23 cellular contexts compared by ENCODE assay signal in the genomic region with DNA sequence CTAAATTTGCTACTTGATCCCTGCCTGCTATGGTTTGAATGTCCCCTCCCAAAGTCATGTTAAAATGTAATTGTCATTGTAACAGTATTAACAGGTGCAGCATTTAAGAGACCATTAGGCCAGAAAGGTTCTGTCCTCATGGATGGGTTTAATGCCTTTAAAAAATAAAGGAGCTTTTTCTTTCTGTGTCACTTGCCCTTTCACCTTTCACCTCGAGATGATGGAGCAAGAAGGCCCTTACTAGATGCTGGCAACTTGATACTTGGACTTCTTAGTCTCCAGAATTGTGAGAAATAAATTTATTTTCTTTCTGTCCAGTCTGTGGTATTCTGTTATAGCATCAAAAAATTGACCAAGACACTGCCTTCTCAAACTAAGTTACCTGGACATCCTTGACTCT.
"Had no signal": no experiment of that assay in that cellular context is flagged by ENCODE, and none has a peak within 500 bp of the region (broad histone marks: within the 10 kb centered on the region; RNA-seq: fewer than 3 reads in every experiment).

No MANE protein-coding gene starts in this region.

- H3K9me3 ChIP-seq: esophagus muscularis mucosa, left lung, lower lobe of right lung, mucosa of descending colon had no signal

- H3K27ac ChIP-seq: coronary artery, dorsolateral prefrontal cortex, esophagus muscularis mucosa, foreskin keratinocyte, gastroesophageal sphincter, heart left ventricle, hepatocyte, left lung, lower lobe of right lung had no signal

- H3K4me2 ChIP-seq: hepatocyte had no signal

- DNase-seq: dermis blood vessel endothelial cell; dorsolateral prefrontal cortex; effector CD4-positive, alpha-beta T cell; effector memory CD4-positive, alpha-beta T cell; foreskin keratinocyte; heart left ventricle; hypothalamus; left cardiac atrium; left lung; left ventricle myocardium superior; lower lobe of right lung; mesenchymal stem cell; mucosa of descending colon; naive B cell had no signal

- FAIRE-seq: colon, endothelial cell of umbilical vein, frontal cortex, islet of Langerhans, keratinocyte had no signal

- H3K4me1 ChIP-seq: gastroesophageal sphincter, heart left ventricle, left lung, lower lobe of right lung had no signal

- ATAC-seq: foreskin keratinocyte, gastroesophageal sphincter, heart left ventricle, left cardiac atrium, left lung, left ventricle myocardium superior, lower lobe of right lung, mucosa of descending colon had no signal

- H3K4me3 ChIP-seq: coronary artery, dorsolateral prefrontal cortex, esophagus muscularis mucosa, gastroesophageal sphincter, heart left ventricle, hepatocyte, left lung, lower lobe of right lung, mucosa of descending colon had no signal

- H3K36me3 ChIP-seq: esophagus muscularis mucosa, gastroesophageal sphincter, heart left ventricle, left lung, lower lobe of right lung had no signal

- H3K79me2 ChIP-seq: hepatocyte had no signal

- H2AFZ ChIP-seq: hepatocyte had no signal

- H3K27me3 ChIP-seq: dorsolateral prefrontal cortex, esophagus muscularis mucosa, foreskin keratinocyte, gastroesophageal sphincter, heart left ventricle, hepatocyte, left lung had no signal
